8 cellular contexts compared by ENCODE assay signal in the genomic region with DNA sequence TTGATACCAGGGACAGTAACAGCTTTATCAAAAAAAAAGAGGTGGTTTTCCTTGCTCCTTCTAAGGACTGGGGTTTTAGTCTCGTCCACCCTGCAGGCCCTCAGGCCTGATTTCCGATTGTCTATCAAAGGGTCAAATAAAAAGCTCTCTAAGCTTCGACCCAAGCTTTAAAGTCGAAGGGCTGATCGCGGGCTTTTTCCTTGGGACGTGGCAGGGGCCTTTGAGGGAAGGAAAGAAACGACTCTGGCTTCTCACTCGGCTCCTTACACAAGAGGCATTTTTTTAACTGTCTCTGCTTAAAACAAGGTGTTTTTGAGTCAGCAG. TPM values are rescaled to one million over a fixed set of nuclear protein-coding genes. Genes with fewer than 3 reads are reported as not detected.
DNase-seq lines count a peak whose midpoint lies in the region; ATAC-seq and TF ChIP-seq lines count a peak whose summit lies in the region.

No MANE protein-coding gene starts in this region.

- H3K36me3 ChIP-seq in right lobe of liver = no peaks in the 10 kb centered on the region

- no peak for TF ChIP-seq POLR2A in right lobe of liver (IDR thresholded peaks at IDR 0.05)

- intact Hi-C loops in activated naive CD4-positive, alpha-beta T cell treated with anti-CD3 and anti-CD28 coated beads for 36 hours (cut with micrococcal nuclease) = loop anchor here (1.0 to 10.0 kb wide), 7 partner anchors 132 to 840 kb away; a partner anchor contains a TSS
- intact Hi-C loops in right lobe of liver (cut with DNase I) = no loop called here

- peaks cover 0 to 23% (median 0%) of the 10 kb centered on the region in 4 donors for H3K4me1 ChIP-seq in right lobe of liver

- H3K27ac Mint-ChIP-seq in activated naive CD4-positive, alpha-beta T cell treated with anti-CD3 and anti-CD28 coated beads for 36 hours = peak overlapping the region; percentile 86
- H3K27ac Mint-ChIP-seq in activated naive CD8-positive, alpha-beta T cell treated with anti-CD3 and anti-CD28 coated beads, Interleukin-2, amount 50 U/mL, for 24 hours = peak overlapping the region; percentile 82
- peak overlapping the region; percentile 94 for H3K27ac Mint-ChIP-seq in type B pancreatic cell

- peaks cover 39% of the 10 kb centered on the region for H3K4me1 Mint-ChIP-seq in activated naive CD4-positive, alpha-beta T cell treated with anti-CD3 and anti-CD28 coated beads for 36 hours (ENCODE audit: low read depth)
- H3K4me1 Mint-ChIP-seq in activated naive CD8-positive, alpha-beta T cell treated with anti-CD3 and anti-CD28 coated beads, Interleukin-2, amount 50 U/mL, for 24 hours = peaks cover 42% of the 10 kb centered on the region
- H3K4me1 Mint-ChIP-seq in type B pancreatic cell (ENCODE audit: unreplicated experiment) = peaks cover 20% of the 10 kb centered on the region

- WGBS in right lobe of liver (ENCODE audit: insufficient coverage, low coverage, low lambda C conversion rate, missing lambda C conversion rate) = 2% methylated on average over 9 of the region's 9 CpGs

- H3K9me3 ChIP-seq in right lobe of liver = no peaks in the 10 kb centered on the region

- peak overlapping the region; percentile 91 for H3K4me3 Mint-ChIP-seq in activated naive CD4-positive, alpha-beta T cell treated with anti-CD3 and anti-CD28 coated beads for 36 hours
- H3K4me3 Mint-ChIP-seq in activated naive CD8-positive, alpha-beta T cell treated with anti-CD3 and anti-CD28 coated beads, Interleukin-2, amount 50 U/mL, for 24 hours = peak overlapping the region; percentile 85
- peak overlapping the region; percentile 94 for H3K4me3 Mint-ChIP-seq in type B pancreatic cell

- H3K27ac ChIP-seq in right lobe of liver = peak overlapping the region; percentile 99 to 100 (median 99)

- no peaks in the 10 kb centered on the region for H3K27me3 Mint-ChIP-seq in activated naive CD4-positive, alpha-beta T cell treated with anti-CD3 and anti-CD28 coated beads for 36 hours (ENCODE audit: low read depth)
- no peaks in the 10 kb centered on the region for H3K27me3 Mint-ChIP-seq in activated naive CD8-positive, alpha-beta T cell treated with anti-CD3 and anti-CD28 coated beads, Interleukin-2, amount 50 U/mL, for 24 hours
- H3K27me3 Mint-ChIP-seq in type B pancreatic cell = no peaks in the 10 kb centered on the region

- no peak for ATAC-seq in activated naive CD8-positive, alpha-beta T cell treated with anti-CD3 and anti-CD28 coated beads, Interleukin-2, amount 50 U/mL, for 24 hours
- ATAC-seq in right lobe of liver (peak in 3 of 4 donors; percentile 1 to 5 (median 3)), HG03025 (IDR thresholded peaks at IDR 0.05; ENCODE audit: low FRiP score, unreplicated experiment) (no peak)

- no peaks in the 10 kb centered on the region for H3K9me3 Mint-ChIP-seq in activated naive CD4-positive, alpha-beta T cell treated with anti-CD3 and anti-CD28 coated beads for 36 hours
- H3K9me3 Mint-ChIP-seq in activated naive CD8-positive, alpha-beta T cell treated with anti-CD3 and anti-CD28 coated beads, Interleukin-2, amount 50 U/mL, for 24 hours = no peaks in the 10 kb centered on the region
- no peaks in the 10 kb centered on the region for H3K9me3 Mint-ChIP-seq in type B pancreatic cell

- H3K36me3 Mint-ChIP-seq in activated naive CD4-positive, alpha-beta T cell treated with anti-CD3 and anti-CD28 coated beads for 36 hours (ENCODE audit: low read depth) = no peaks in the 10 kb centered on the region
- no peaks in the 10 kb centered on the region for H3K36me3 Mint-ChIP-seq in activated naive CD8-positive, alpha-beta T cell treated with anti-CD3 and anti-CD28 coated beads, Interleukin-2, amount 50 U/mL, for 24 hours (ENCODE audit: low read depth)
- peaks cover 2% of the 10 kb centered on the region for H3K36me3 Mint-ChIP-seq in type B pancreatic cell

- no peak for DNase-seq in activated naive CD4-positive, alpha-beta T cell treated with anti-CD3 and anti-CD28 coated beads for 36 hours
- DNase-seq in activated naive CD4-positive, alpha-beta T cell treated with anti-CD3 and anti-CD28 coated beads, Interleukin-2, amount 50 U/mL, for 16 hours = no peak
- DNase-seq in activated naive CD8-positive, alpha-beta T cell treated with anti-CD3 and anti-CD28 coated beads, Interleukin-2, amount 50 U/mL, for 24 hours = no peak
- DNase-seq in right lobe of liver = no peak
- no peak for DNase-seq in type B pancreatic cell (ENCODE audit: extremely low spot score, unreplicated experiment)
- no peak for DNase-seq in NCI-H524 treated with DMSO at 0.1 percent for 48 hours (lab: John Stamatoyannopoulos, UW)
- DNase-seq in glomerular visceral epithelial cell (ENCODE audit: extremely low spot score) = no peak

- peak overlapping the region; percentile 92 to 98 (median 95) for H3K4me3 ChIP-seq in right lobe of liver

- H3K27me3 ChIP-seq in right lobe of liver = no peaks in the 10 kb centered on the region

- no peak for TF ChIP-seq CTCF in right lobe of liver (IDR thresholded peaks at IDR 0.05)
- no peak for TF ChIP-seq CTCF in type B pancreatic cell (conservative IDR thresholded peaks at IDR 0.05)

- CTCF ChIA-PET in activated naive CD4-positive, alpha-beta T cell treated with anti-CD3 and anti-CD28 coated beads for 36 hours (lab: Charles Lee) = interaction anchor here (0.6 to 1.0 kb wide), 4 partner anchors 44 to 79 kb away, joined by 3 to 4 read pairs (median 3); a partner anchor contains a TSS

RNA-seq across cellular contexts. Expression of a gene that starts 0.4 kb away (rescaled TPM):
- 10 to 100 TPM; 26.2 to 26.9 TPM for total RNA-seq in activated naive CD4-positive, alpha-beta T cell treated with anti-CD3 and anti-CD28 coated beads for 36 hours
- total RNA-seq in right lobe of liver (10 to 100 TPM; 26.3 to 43.9 (median 32.0) TPM), type B pancreatic cell (ENCODE audit: low replicate concordance) (77.3 and 86.4 TPM in 2 replicates)

Comparison
In these comparisons a context has a peak if more than half of its experiments do, and no peak if none do; other contexts are left out.
1. ATAC-seq: peak in right lobe of liver (3 of 4); none in activated naive CD8-positive, alpha-beta T cell treated with anti-CD3 and anti-CD28 coated beads, Interleukin-2, amount 50 U/mL, for 24 hours (single experiment) and HG03025 (single experiment).
2. Peak in every context shown above with its lines, with median percentiles within 50 percentile points of each other: H3K27ac Mint-ChIP-seq and H3K4me3 Mint-ChIP-seq.